In the genomic region with DNA sequence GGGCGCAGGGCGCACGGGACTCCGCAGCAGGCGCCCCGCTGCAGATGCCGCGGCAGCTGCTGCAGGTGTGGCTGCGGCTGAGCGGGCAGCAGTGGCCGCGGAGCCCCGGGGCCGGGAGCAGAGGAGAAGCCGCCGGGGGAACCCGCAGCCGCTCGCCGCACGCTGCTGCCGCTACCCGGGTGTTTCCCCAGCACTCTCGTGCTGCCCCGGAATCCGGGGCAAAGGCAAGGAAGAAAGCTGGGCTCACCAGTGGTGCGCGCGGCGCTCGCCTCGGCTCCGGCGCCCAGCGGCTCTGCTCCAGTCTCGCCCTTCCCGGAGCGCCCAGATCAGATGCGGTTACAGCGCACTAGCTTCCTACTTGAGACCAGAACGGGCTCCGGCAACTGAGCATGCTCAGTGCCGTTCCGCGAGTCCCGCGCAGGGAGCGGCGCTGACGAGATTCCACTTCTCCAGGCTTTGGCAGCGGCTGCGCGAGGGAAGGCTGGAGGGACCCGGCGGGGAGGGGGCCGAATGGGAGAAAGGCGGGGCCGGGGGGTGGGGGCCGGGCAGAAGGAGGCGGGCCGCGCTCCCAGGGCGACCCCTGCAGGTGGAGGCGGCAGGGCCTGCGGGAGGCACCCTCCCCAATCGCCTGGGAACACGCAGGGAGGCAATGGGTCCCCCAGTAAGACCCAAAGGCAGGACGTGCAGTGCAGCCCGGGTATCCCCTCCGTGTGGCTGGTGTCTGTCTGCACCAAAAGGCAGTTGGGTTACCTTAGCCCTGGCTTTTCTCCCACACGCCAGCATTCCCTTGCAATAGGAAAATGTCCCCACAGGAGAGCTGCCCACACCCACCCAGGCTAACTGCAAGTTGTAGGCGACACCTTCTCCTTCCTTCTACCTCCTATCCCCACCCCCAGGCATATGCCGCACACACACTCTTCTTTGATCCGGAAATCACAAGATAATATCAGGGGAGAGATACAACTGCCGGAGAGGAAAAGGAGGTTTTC, we compare ENCODE assay signal across 8 cellular contexts. TPM values are rescaled to one million over a fixed set of nuclear protein-coding genes. Genes with fewer than 3 reads are reported as not detected.
DNase-seq lines count a peak whose midpoint lies in the region; ATAC-seq, FAIRE-seq and TF ChIP-seq lines count a peak whose summit lies in the region.

A gene (minus strand): TSS at position 385 of the 989 bp plus-strand sequence. CDS start 181,288 bp downstream, outside the sequence.

- FAIRE-seq in RCC 7860 (lab: Jason Lieb, UNC), result no peak

- H3K36me3 ChIP-seq in GM23338 (ENCODE audit: insufficient read depth), result no peaks in the 10 kb centered on the region
- H3K36me3 ChIP-seq in adrenal gland (replicated peaks in 1 of 2), result no peaks in the 10 kb centered on the region
- no peaks in the 10 kb centered on the region for H3K36me3 ChIP-seq in cardiac muscle cell

- H3K27me3 ChIP-seq in GM23338 (ENCODE audit: insufficient read depth) (peaks cover 13% of the 10 kb centered on the region; the same call in 1 of the 2 replicates), adrenal gland (no peaks in the 10 kb centered on the region), cardiac muscle cell (peaks cover 12% of the 10 kb centered on the region)

- H3K27me3 Mint-ChIP-seq in GM23338 (ENCODE audit: insufficient read depth, low read depth, poor library complexity), result peaks cover 27% of the 10 kb centered on the region
- no peaks in the 10 kb centered on the region for H3K27me3 Mint-ChIP-seq in osteocyte (ENCODE audit: unreplicated experiment)

- peak within 1 kb of the TSS; percentile 95 for H3K4me2 ChIP-seq in GM23338

- H3K4me1 Mint-ChIP-seq in GM23338 (peaks cover 43% of the 10 kb centered on the region), osteocyte (ENCODE audit: unreplicated experiment) (peaks cover 40% of the 10 kb centered on the region)

- peaks cover 15% of the 10 kb centered on the region; the same call in 1 of the 2 replicates for H3F3A ChIP-seq in GM23338 (replicated peaks; ENCODE audit: low read depth)

- ATAC-seq in GM23338, result peak; percentile 80

- peak within 1 kb of the TSS; percentile 67; the same call in 1 of the 2 replicates for H2AFZ ChIP-seq in GM23338

- H3K4me1 ChIP-seq in GM23338 (ENCODE audit: insufficient read depth), result peaks cover 35% of the 10 kb centered on the region
- H3K4me1 ChIP-seq in adrenal gland (replicated peaks in 1 of 2), result peaks cover 4 to 30% of the 10 kb centered on the region in 2 donors
- H3K4me1 ChIP-seq in cardiac muscle cell (ENCODE audit: low read depth), result peaks cover 4% of the 10 kb centered on the region

- H3K4me3 Mint-ChIP-seq in GM23338 (peak within 1 kb of the TSS; percentile 88), osteocyte (ENCODE audit: unreplicated experiment) (peak within 1 kb of the TSS; percentile 89)

- TF ChIP-seq CTCF in GM23338 (conservative IDR thresholded peaks at IDR 0.05; ENCODE audit: low read depth in 2 of 2) (peak; percentile 49 to 80), adrenal gland (IDR thresholded peaks at IDR 0.05) (peak; percentile 49 to 83 (median 62)), cardiac muscle cell (IDR thresholded peaks at IDR 0.05; ENCODE audit: low read depth, low read length) (peak; percentile 69), osteocyte (IDR thresholded peaks at IDR 0.05) (peak; percentile 95)

- intact Hi-C loops in adrenal gland (cut with DNase I), result loop anchor here (2.0 to 5.0 kb wide), 4 partner anchors 237 to 292 kb away; no protein-coding TSS in a partner anchor

- peak; percentile 82 to 95 for TF ChIP-seq POLR2A in adrenal gland (IDR thresholded peaks at IDR 0.05)

- WGBS in adrenal gland, 4 donors, result 1 to 5% (median 3%) methylated on average over 17 to 75 of the region's 75 CpGs

- H3K27ac Mint-ChIP-seq in GM23338, result no peak within 1 kb of the TSS
- H3K27ac Mint-ChIP-seq in osteocyte (ENCODE audit: unreplicated experiment), result peak within 1 kb of the TSS; percentile 97

- H3K36me3 Mint-ChIP-seq in GM23338 (ENCODE audit: low read depth), result no peaks in the 10 kb centered on the region
- H3K36me3 Mint-ChIP-seq in osteocyte (ENCODE audit: unreplicated experiment), result no peaks in the 10 kb centered on the region

- DNase-seq in GM04503 (ENCODE audit: low read depth) (peak; percentile 73), GM23338 (ENCODE audit: low spot score) (peak; percentile 99), Kasumi-1 (lab: John Stamatoyannopoulos, UW) (peak; percentile 90 to 93), RCC 7860 (ENCODE audit: low spot score) (peak; percentile 93), adrenal gland (peak; percentile 93 to 97 (median 96)), cardiac muscle cell (ENCODE audit: low read depth in 1 of 2, low spot score in 1 of 2) (peak; percentile 98 to 99), osteocyte (ENCODE audit: extremely low spot score, unreplicated experiment) (peak; percentile 99), GF-D8 (lab: John Stamatoyannopoulos, UW) (no peak)

- H3K4me3 ChIP-seq in GM23338, result peak within 1 kb of the TSS; percentile 89
- H3K4me3 ChIP-seq in adrenal gland, result peak within 1 kb of the TSS; percentile 56 to 89 (median 77)
- H3K4me3 ChIP-seq in cardiac muscle cell, result peak within 1 kb of the TSS; percentile 79

- no peaks in the 10 kb centered on the region for H3K9me3 ChIP-seq in adrenal gland (replicated peaks in 1 of 3)
- no peaks in the 10 kb centered on the region for H3K9me3 ChIP-seq in cardiac muscle cell (ENCODE audit: low read depth)

- H3K27ac ChIP-seq in GM23338 (ENCODE audit: low read depth) (peak within 1 kb of the TSS; percentile 85; the same call in 1 of the 2 replicates), adrenal gland (peak within 1 kb of the TSS in 4 of 5 donors; percentile 60 to 89 (median 82)), cardiac muscle cell (peak within 1 kb of the TSS; percentile 56)

- peaks cover 15% of the 10 kb centered on the region for H4K20me1 ChIP-seq in GM23338 (replicated peaks; ENCODE audit: insufficient read depth)

- H3K9me3 Mint-ChIP-seq in GM23338 (no peaks in the 10 kb centered on the region), osteocyte (ENCODE audit: unreplicated experiment) (no peaks in the 10 kb centered on the region)

- H3K9me2 ChIP-seq in GM23338 (ENCODE audit: insufficient read depth), result no peaks in the 10 kb centered on the region

- H3K79me2 ChIP-seq in GM23338 (replicated peaks; ENCODE audit: insufficient read depth), result peaks cover 42% of the 10 kb centered on the region

TF ChIP-seq in GM23338, 12 proteins besides CTCF, POLR2A, EP300 and RAD21 (continues in another document):
- TF ChIP-seq ZNF331 (CRISPR knock-in tag; IDR thresholded peaks at IDR 0.05; ENCODE audit: low read depth) (no peak), CREB1 (CRISPR knock-in tag; IDR thresholded peaks at IDR 0.05; ENCODE audit: low read depth) (peak; percentile 65), JUNB (IDR thresholded peaks at IDR 0.05; ENCODE audit: unreplicated experiment) (no peak), ZNF114 (CRISPR knock-in tag; IDR thresholded peaks at IDR 0.05) (no peak), EZH2 (IDR thresholded peaks at IDR 0.05; ENCODE audit: low read depth, unreplicated experiment) (no peak)
- TF ChIP-seq, protein P1, sequence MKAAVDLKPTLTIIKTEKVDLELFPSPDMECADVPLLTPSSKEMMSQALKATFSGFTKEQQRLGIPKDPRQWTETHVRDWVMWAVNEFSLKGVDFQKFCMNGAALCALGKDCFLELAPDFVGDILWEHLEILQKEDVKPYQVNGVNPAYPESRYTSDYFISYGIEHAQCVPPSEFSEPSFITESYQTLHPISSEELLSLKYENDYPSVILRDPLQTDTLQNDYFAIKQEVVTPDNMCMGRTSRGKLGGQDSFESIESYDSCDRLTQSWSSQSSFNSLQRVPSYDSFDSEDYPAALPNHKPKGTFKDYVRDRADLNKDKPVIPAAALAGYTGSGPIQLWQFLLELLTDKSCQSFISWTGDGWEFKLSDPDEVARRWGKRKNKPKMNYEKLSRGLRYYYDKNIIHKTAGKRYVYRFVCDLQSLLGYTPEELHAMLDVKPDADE (IDR thresholded peaks at IDR 0.05), result peak; percentile 45; the same call in 1 of the 2 replicates

RNA-seq across cellular contexts. Expression of the gene that starts here (rescaled TPM):
- 56.4 and 74.8 TPM in 2 replicates for total RNA-seq in GM23338 (2014; rRNA removed; shearing (Covaris generic))
- polyA plus RNA-seq in GM23338 (2016; fragmentation: Nextera tagmentation; extraction: Ambion mirVana) (34.1 and 35.8 TPM in 2 replicates), adrenal gland (10 to 100 TPM; 12.4 to 19.3 (median 17.2) TPM), cardiac muscle cell (4.6 and 9.9 TPM in 2 replicates)
- total RNA-seq in adrenal gland (100 to 1,000 TPM in 2 of 8 donors, 10 to 100 TPM in 6; 29.9 to 135 (median 45.3) TPM), cardiac muscle cell (11.4 and 14.9 TPM in 2 replicates), osteocyte (56.2 and 62.0 TPM in 2 replicates)
